ENCODE assay signal across 1 cellular context in genomic region chr11:10328314-10329090, GRCh38.
TF ChIP-seq lines count a peak whose summit lies in the region.

No MANE protein-coding gene starts in this region.

TF ChIP-seq in H1, 55 proteins besides CTCF, POLR2A, EP300 and RAD21:
- TF ChIP-seq MAX (IDR thresholded peaks at IDR 0.05) (no peak), SP2 (IDR thresholded peaks at IDR 0.05; ENCODE audit: low read length) (no peak), SUZ12 (IDR thresholded peaks at IDR 0.05; ENCODE audit: low read length) (no peak), KDM5A (IDR thresholded peaks at IDR 0.05; ENCODE audit: low read length) (no peak), CHD1 (IDR thresholded peaks at IDR 0.05; ENCODE audit: low read depth, low read length) (no peak), KDM1A (IDR thresholded peaks at IDR 0.05; ENCODE audit: borderline replicate concordance, low read length) (no peak), CREB1 (IDR thresholded peaks at IDR 0.05) (no peak), GABPA (IDR thresholded peaks at IDR 0.05; ENCODE audit: borderline replicate concordance, insufficient read depth, low read length) (no peak), JUN (IDR thresholded peaks at IDR 0.05; ENCODE audit: low read depth, low read length) (no peak), GTF2F1 (IDR thresholded peaks at IDR 0.05; ENCODE audit: borderline replicate concordance, low read depth, low read length) (no peak)
